In the genomic region with DNA sequence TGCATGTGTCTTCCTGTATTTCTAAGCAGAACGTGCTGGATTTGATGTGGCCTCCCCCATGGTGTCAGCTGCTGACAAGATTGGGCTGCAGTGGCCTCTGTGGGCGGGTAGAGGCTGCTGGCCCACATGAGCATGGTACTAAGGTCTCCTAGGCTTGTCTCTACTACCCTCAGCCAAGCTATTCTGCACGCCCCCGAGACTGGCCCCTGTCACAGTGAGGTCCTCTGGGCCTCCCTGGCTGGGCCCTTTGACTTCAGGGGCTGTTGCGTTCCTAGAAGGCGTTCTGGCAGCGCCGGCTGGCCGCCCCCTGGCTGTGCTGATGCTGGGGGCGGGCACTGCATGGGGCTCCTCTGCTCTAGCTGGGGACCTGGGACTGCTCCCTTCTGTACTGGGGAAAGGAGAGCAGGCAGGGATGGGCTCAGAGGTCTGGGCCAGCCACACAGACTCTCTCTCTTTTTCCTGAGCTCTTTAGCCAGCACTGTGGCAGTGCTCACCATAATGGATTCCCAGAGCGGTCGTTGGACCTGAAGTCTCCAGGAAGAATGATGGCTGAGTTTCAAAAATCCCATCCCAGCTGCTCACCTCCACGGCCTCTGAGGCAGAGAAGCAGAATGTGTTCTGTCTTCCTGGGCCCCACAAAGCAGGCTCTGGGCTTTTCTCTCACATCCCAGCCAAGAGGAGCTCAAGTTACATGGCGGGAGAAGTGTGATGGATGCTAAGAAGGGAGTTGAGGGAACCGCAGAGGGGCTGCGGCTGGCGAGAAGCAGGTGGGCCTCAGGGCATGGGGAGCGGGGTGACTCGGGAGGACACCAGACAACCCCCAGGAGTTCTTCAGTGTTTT, we compare ENCODE assay signal across 2 cellular contexts.
TF ChIP-seq lines count a peak whose summit lies in the region.

No MANE protein-coding gene starts in this region.

TF ChIP-seq in SK-N-SH, 30 proteins besides CTCF, POLR2A, EP300 and RAD21:
- TF ChIP-seq MEF2A (IDR thresholded peaks at IDR 0.05; ENCODE audit: borderline replicate concordance, low read depth), result no peak
- TF ChIP-seq CHD2 (IDR thresholded peaks at IDR 0.05; ENCODE audit: low read length, partially characterized antibody), result no peak
- TF ChIP-seq, protein P1, sequence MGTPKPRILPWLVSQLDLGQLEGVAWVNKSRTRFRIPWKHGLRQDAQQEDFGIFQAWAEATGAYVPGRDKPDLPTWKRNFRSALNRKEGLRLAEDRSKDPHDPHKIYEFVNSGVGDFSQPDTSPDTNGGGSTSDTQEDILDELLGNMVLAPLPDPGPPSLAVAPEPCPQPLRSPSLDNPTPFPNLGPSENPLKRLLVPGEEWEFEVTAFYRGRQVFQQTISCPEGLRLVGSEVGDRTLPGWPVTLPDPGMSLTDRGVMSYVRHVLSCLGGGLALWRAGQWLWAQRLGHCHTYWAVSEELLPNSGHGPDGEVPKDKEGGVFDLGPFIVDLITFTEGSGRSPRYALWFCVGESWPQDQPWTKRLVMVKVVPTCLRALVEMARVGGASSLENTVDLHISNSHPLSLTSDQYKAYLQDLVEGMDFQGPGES (IDR thresholded peaks at IDR 0.05; ENCODE audit: low read depth, low read length), result no peak
- no peak for TF ChIP-seq FOSL2 (IDR thresholded peaks at IDR 0.05; ENCODE audit: borderline replicate concordance, low read depth)
- no peak for TF ChIP-seq ELF1 (IDR thresholded peaks at IDR 0.05)
- TF ChIP-seq GATA2 (CRISPR knock-in tag; IDR thresholded peaks at IDR 0.05), result no peak
- no peak for TF ChIP-seq POLR2AphosphoS5 (IDR thresholded peaks at IDR 0.05; ENCODE audit: low read depth, low read length)

TF ChIP-seq in HEK293T, 16 proteins besides CTCF, POLR2A, EP300 and RAD21:
- TF ChIP-seq TARDBP (IDR thresholded peaks at IDR 0.05) (no peak), L3MBTL2 (conservative IDR thresholded peaks at IDR 0.05) (no peak), FOXM1 (IDR thresholded peaks at IDR 0.05; ENCODE audit: borderline replicate concordance) (no peak), SP1 (IDR thresholded peaks at IDR 0.05) (no peak), BHLHE40 (IDR thresholded peaks at IDR 0.05; ENCODE audit: borderline replicate concordance) (no peak), NFRKB (IDR thresholded peaks at IDR 0.05) (no peak), ARNT (IDR thresholded peaks at IDR 0.05) (no peak), ELF4 (IDR thresholded peaks at IDR 0.05) (no peak), SUZ12 (IDR thresholded peaks at IDR 0.05) (no peak), HDGF (IDR thresholded peaks at IDR 0.05; ENCODE audit: borderline replicate concordance) (no peak), ZNF384 (IDR thresholded peaks at IDR 0.05) (no peak)
- TF ChIP-seq, protein P2, sequence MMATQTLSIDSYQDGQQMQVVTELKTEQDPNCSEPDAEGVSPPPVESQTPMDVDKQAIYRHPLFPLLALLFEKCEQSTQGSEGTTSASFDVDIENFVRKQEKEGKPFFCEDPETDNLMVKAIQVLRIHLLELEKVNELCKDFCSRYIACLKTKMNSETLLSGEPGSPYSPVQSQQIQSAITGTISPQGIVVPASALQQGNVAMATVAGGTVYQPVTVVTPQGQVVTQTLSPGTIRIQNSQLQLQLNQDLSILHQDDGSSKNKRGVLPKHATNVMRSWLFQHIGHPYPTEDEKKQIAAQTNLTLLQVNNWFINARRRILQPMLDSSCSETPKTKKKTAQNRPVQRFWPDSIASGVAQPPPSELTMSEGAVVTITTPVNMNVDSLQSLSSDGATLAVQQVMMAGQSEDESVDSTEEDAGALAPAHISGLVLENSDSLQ (IDR thresholded peaks at IDR 0.05), result no peak
